ENCODE assay signal across 1 cellular context in genomic region chr19:41226053-41226873, GRCh38.
TF ChIP-seq lines count a peak whose summit lies in the region.

No MANE protein-coding gene starts in this region.

TF ChIP-seq in HEK293, 187 proteins besides CTCF, POLR2A, EP300 and RAD21 (continued from another document and continues in another):
- TF ChIP-seq PBX3 (CRISPR knock-in tag; IDR thresholded peaks at IDR 0.05), result no peak
- TF ChIP-seq ZNF768 (tag by site-specific recombination; IDR thresholded peaks at IDR 0.05), result no peak
- no peak for TF ChIP-seq ZNF514 (tag by site-specific recombination; IDR thresholded peaks at IDR 0.05)
- TF ChIP-seq ZNF133 (tag by site-specific recombination; IDR thresholded peaks at IDR 0.05), result no peak
- TF ChIP-seq ZNF670 (tag by site-specific recombination; IDR thresholded peaks at IDR 0.05; ENCODE audit: low read depth), result no peak
- TF ChIP-seq ZNF521 (tag by site-specific recombination; IDR thresholded peaks at IDR 0.05), result no peak
- TF ChIP-seq ZSCAN23 (tag by site-specific recombination; IDR thresholded peaks at IDR 0.05), result no peak
- no peak for TF ChIP-seq ZFP37 (tag by site-specific recombination; IDR thresholded peaks at IDR 0.05)
- TF ChIP-seq EGR2 (tag by site-specific recombination; IDR thresholded peaks at IDR 0.05; ENCODE audit: low read depth), result peak; percentile 78
- TF ChIP-seq ZBTB44 (tag by site-specific recombination; IDR thresholded peaks at IDR 0.05), result no peak
- TF ChIP-seq ZNF529 (tag by site-specific recombination; IDR thresholded peaks at IDR 0.05; ENCODE audit: insufficient replicate concordance), result no peak
- no peak for TF ChIP-seq ZNF174 (tag by site-specific recombination; IDR thresholded peaks at IDR 0.05)
- TF ChIP-seq ZNF10 (tag by site-specific recombination; IDR thresholded peaks at IDR 0.05), result no peak
- no peak for TF ChIP-seq ZFP69B (tag by site-specific recombination; IDR thresholded peaks at IDR 0.05)
- no peak for TF ChIP-seq ZNF596 (tag by site-specific recombination; IDR thresholded peaks at IDR 0.05)
- TF ChIP-seq BCL11A (tag by site-specific recombination; IDR thresholded peaks at IDR 0.05; ENCODE audit: low read depth), result no peak
- peak; percentile 92; the same call in 1 of the 2 replicates for TF ChIP-seq ZSCAN30 (tag by site-specific recombination; IDR thresholded peaks at IDR 0.05)
- TF ChIP-seq, protein P1, sequence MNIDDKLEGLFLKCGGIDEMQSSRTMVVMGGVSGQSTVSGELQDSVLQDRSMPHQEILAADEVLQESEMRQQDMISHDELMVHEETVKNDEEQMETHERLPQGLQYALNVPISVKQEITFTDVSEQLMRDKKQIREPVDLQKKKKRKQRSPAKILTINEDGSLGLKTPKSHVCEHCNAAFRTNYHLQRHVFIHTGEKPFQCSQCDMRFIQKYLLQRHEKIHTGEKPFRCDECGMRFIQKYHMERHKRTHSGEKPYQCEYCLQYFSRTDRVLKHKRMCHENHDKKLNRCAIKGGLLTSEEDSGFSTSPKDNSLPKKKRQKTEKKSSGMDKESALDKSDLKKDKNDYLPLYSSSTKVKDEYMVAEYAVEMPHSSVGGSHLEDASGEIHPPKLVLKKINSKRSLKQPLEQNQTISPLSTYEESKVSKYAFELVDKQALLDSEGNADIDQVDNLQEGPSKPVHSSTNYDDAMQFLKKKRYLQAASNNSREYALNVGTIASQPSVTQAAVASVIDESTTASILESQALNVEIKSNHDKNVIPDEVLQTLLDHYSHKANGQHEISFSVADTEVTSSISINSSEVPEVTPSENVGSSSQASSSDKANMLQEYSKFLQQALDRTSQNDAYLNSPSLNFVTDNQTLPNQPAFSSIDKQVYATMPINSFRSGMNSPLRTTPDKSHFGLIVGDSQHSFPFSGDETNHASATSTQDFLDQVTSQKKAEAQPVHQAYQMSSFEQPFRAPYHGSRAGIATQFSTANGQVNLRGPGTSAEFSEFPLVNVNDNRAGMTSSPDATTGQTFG (tag by site-specific recombination; IDR thresholded peaks at IDR 0.05; ENCODE audit: borderline replicate concordance), result no peak
- TF ChIP-seq ZNF211 (tag by site-specific recombination; IDR thresholded peaks at IDR 0.05; ENCODE audit: low read depth), result no peak
- TF ChIP-seq ZBTB7A (tag by site-specific recombination; IDR thresholded peaks at IDR 0.05; ENCODE audit: low read depth), result peak; percentile 2; the same call in 1 of the 2 replicates
- no peak for TF ChIP-seq REPIN1 (tag by site-specific recombination; IDR thresholded peaks at IDR 0.05; ENCODE audit: low read depth)
- no peak; the same call in 1 of the 2 replicates for TF ChIP-seq WT1 (tag by site-specific recombination; IDR thresholded peaks at IDR 0.05)
- TF ChIP-seq ZBTB17 (tag by site-specific recombination; IDR thresholded peaks at IDR 0.05), result peak; percentile 52
- TF ChIP-seq, protein P2, sequence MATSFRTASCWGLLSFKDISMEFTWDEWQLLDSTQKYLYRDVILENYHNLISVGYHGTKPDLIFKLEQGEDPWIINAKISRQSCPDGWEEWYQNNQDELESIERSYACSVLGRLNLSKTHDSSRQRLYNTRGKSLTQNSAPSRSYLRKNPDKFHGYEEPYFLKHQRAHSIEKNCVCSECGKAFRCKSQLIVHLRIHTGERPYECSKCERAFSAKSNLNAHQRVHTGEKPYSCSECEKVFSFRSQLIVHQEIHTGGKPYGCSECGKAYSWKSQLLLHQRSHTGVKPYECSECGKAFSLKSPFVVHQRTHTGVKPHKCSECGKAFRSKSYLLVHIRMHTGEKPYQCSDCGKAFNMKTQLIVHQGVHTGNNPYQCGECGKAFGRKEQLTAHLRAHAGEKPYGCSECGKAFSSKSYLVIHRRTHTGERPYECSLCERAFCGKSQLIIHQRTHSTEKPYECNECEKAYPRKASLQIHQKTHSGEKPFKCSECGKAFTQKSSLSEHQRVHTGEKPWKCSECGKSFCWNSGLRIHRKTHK (tag by site-specific recombination; IDR thresholded peaks at IDR 0.05), result no peak
- TF ChIP-seq ZNF629 (tag by site-specific recombination; IDR thresholded peaks at IDR 0.05), result no peak
- TF ChIP-seq ZNF292 (tag by site-specific recombination; IDR thresholded peaks at IDR 0.05; ENCODE audit: borderline replicate concordance, low read depth), result no peak
- TF ChIP-seq ZXDB (tag by site-specific recombination; IDR thresholded peaks at IDR 0.05), result peak; percentile 51
- TF ChIP-seq YY2 (tag by site-specific recombination; IDR thresholded peaks at IDR 0.05), result no peak
- TF ChIP-seq ZNF792 (tag by site-specific recombination; IDR thresholded peaks at IDR 0.05), result no peak
- TF ChIP-seq ZBTB21 (tag by site-specific recombination; IDR thresholded peaks at IDR 0.05), result no peak; the same call in none of the 2 replicates
- TF ChIP-seq ZBTB11 (tag by site-specific recombination; conservative IDR thresholded peaks at IDR 0.05; ENCODE audit: low read depth), result peak; percentile 42
- no peak for TF ChIP-seq GFI1B (tag by site-specific recombination; IDR thresholded peaks at IDR 0.05)
- TF ChIP-seq TSHZ1 (tag by site-specific recombination; IDR thresholded peaks at IDR 0.05; ENCODE audit: borderline replicate concordance), result no peak
- no peak for TF ChIP-seq MEIS1 (CRISPR knock-in tag; IDR thresholded peaks at IDR 0.05; ENCODE audit: borderline replicate concordance)
- TF ChIP-seq ZBTB6 (tag by site-specific recombination; IDR thresholded peaks at IDR 0.05), result peak; percentile 88
- TF ChIP-seq ZNF544 (tag by site-specific recombination; IDR thresholded peaks at IDR 0.05), result no peak
- no peak for TF ChIP-seq ZNF266 (tag by site-specific recombination; IDR thresholded peaks at IDR 0.05; ENCODE audit: low read depth)
- TF ChIP-seq ZNF660 (tag by site-specific recombination; IDR thresholded peaks at IDR 0.05), result no peak; the same call in 1 of the 2 replicates
- TF ChIP-seq, protein P3, sequence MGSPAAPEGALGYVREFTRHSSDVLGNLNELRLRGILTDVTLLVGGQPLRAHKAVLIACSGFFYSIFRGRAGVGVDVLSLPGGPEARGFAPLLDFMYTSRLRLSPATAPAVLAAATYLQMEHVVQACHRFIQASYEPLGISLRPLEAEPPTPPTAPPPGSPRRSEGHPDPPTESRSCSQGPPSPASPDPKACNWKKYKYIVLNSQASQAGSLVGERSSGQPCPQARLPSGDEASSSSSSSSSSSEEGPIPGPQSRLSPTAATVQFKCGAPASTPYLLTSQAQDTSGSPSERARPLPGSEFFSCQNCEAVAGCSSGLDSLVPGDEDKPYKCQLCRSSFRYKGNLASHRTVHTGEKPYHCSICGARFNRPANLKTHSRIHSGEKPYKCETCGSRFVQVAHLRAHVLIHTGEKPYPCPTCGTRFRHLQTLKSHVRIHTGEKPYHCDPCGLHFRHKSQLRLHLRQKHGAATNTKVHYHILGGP (tag by site-specific recombination; IDR thresholded peaks at IDR 0.05), result no peak
- no peak; the same call in 1 of the 2 replicates for TF ChIP-seq ZBTB48 (tag by site-specific recombination; IDR thresholded peaks at IDR 0.05)
- TF ChIP-seq ZNF121 (tag by site-specific recombination; IDR thresholded peaks at IDR 0.05), result no peak
- no peak for TF ChIP-seq ZNF701 (tag by site-specific recombination; IDR thresholded peaks at IDR 0.05)
- no peak for TF ChIP-seq TRIM28 (IDR thresholded peaks at IDR 0.05; ENCODE audit: borderline replicate concordance, low read length)
- TF ChIP-seq YY1 (tag by site-specific recombination; IDR thresholded peaks at IDR 0.05), result no peak
- TF ChIP-seq ZNF548 (tag by site-specific recombination; IDR thresholded peaks at IDR 0.05), result no peak
- TF ChIP-seq ZNF830 (tag by site-specific recombination; IDR thresholded peaks at IDR 0.05; ENCODE audit: low read depth), result no peak
- TF ChIP-seq, protein P4, sequence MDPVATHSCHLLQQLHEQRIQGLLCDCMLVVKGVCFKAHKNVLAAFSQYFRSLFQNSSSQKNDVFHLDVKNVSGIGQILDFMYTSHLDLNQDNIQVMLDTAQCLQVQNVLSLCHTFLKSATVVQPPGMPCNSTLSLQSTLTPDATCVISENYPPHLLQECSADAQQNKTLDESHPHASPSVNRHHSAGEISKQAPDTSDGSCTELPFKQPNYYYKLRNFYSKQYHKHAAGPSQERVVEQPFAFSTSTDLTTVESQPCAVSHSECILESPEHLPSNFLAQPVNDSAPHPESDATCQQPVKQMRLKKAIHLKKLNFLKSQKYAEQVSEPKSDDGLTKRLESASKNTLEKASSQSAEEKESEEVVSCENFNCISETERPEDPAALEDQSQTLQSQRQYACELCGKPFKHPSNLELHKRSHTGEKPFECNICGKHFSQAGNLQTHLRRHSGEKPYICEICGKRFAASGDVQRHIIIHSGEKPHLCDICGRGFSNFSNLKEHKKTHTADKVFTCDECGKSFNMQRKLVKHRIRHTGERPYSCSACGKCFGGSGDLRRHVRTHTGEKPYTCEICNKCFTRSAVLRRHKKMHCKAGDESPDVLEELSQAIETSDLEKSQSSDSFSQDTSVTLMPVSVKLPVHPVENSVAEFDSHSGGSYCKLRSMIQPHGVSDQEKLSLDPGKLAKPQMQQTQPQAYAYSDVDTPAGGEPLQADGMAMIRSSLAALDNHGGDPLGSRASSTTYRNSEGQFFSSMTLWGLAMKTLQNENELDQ (tag by site-specific recombination; IDR thresholded peaks at IDR 0.05; ENCODE audit: low read depth), result no peak
- no peak for TF ChIP-seq ZNF571 (tag by site-specific recombination; IDR thresholded peaks at IDR 0.05)
- TF ChIP-seq ZNF391 (tag by site-specific recombination; IDR thresholded peaks at IDR 0.05; ENCODE audit: borderline replicate concordance, low read depth), result no peak
